Comparison of ENCODE assay signal across 9 cellular contexts in the genomic region with DNA sequence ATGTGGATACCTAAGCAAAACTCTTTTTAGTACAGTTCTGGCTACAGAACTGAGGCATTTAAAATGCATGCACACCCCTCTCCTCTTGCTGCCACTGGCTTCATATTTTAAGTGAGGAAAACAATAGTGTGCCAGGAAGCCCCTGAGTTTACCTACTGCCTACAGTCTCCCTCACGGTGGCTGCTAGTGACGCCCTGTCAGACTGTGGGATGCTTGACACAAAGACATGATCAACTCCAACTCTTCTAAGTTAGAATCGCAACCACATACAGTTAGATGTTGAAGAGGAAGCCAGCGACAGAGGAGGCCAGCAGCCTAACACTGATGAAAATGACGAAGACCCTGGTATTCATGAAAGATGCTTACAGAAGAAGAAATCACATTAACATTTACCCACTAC. TPM values are rescaled to one million over a fixed set of nuclear protein-coding genes. Genes with fewer than 3 reads are reported as not detected.
DNase-seq lines count a peak whose midpoint lies in the region; ATAC-seq and TF ChIP-seq lines count a peak whose summit lies in the region.
"Had no signal": no experiment of that assay in that cellular context is flagged by ENCODE, and none has a peak within 500 bp of the region (broad histone marks: within the 10 kb centered on the region; RNA-seq: fewer than 3 reads in every experiment).

No MANE protein-coding gene starts in this region.

- peak overlapping the region; percentile 90 for H3K4me2 ChIP-seq in OCI-LY1 (ENCODE audit: low read length)

- H3K9me2 ChIP-seq in OCI-LY1 (ENCODE audit: low read depth, low read length), result no peaks in the 10 kb centered on the region

- WGBS in ectodermal cell, 2 experiments, result 70 to 72% methylated on average over 5 of the region's 5 CpGs

- H3K4me1 Mint-ChIP-seq in CD4-positive, CD25-positive, alpha-beta regulatory T cell, result peaks cover 4 to 51% (median 25%) of the 10 kb centered on the region in 4 donors
- peaks cover 42% of the 10 kb centered on the region for H3K4me1 Mint-ChIP-seq in neural crest cell

- H3K36me3 Mint-ChIP-seq in CD4-positive, CD25-positive, alpha-beta regulatory T cell, result peaks cover 16% of the 10 kb centered on the region
- peaks cover 2% of the 10 kb centered on the region for H3K36me3 Mint-ChIP-seq in neural crest cell (ENCODE audit: low read depth)

- peak overlapping the region; percentile 87 to 96 (median 88) for H3K27ac Mint-ChIP-seq in CD4-positive, CD25-positive, alpha-beta regulatory T cell
- H3K27ac Mint-ChIP-seq in neural crest cell (ENCODE audit: unreplicated experiment), result peak overlapping the region; percentile 96

- no peaks in the 10 kb centered on the region for H3K27me3 ChIP-seq in CD4-positive, CD25-positive, alpha-beta regulatory T cell (ENCODE audit: control insufficient read depth, insufficient read depth, low read length)
- no peaks in the 10 kb centered on the region for H3K27me3 ChIP-seq in OCI-LY1 (ENCODE audit: insufficient read depth, low read length)
- H3K27me3 ChIP-seq in ectodermal cell (ENCODE audit: control insufficient read depth, insufficient read depth, low read length, poor library complexity, severe bottlenecking), result no peaks in the 10 kb centered on the region

- H3K9me3 ChIP-seq in CD4-positive, CD25-positive, alpha-beta regulatory T cell (ENCODE audit: control insufficient read depth in 2 of 2, low read length in 2 of 2), result no peaks in the 10 kb centered on the region
- H3K9me3 ChIP-seq in OCI-LY1 (ENCODE audit: low read length), result no peaks in the 10 kb centered on the region
- H3K9me3 ChIP-seq in ectodermal cell (ENCODE audit: control insufficient read depth, low read length), result no peaks in the 10 kb centered on the region

- DNase-seq in CD4-positive, CD25-positive, alpha-beta regulatory T cell, result peak in 1 of 3 donors; percentile 40
- DNase-seq in neural crest cell (ENCODE audit: low read depth, low spot score) (no peak), SIG-M5 (lab: John Stamatoyannopoulos, UW) (no peak), HUDEP-2 (lab: John Stamatoyannopoulos, UW; ENCODE audit: unreplicated experiment in 76 of 76) (no peak), SK-N-DZ (ENCODE audit: low spot score) (no peak)
- DNase-seq: NCI-H446 had no signal

- peak overlapping the region; percentile 94 for H3K4me3 ChIP-seq in CD4-positive, CD25-positive, alpha-beta regulatory T cell (ENCODE audit: low read depth, low read length)
- peak overlapping the region; percentile 80 for H3K4me3 ChIP-seq in OCI-LY1 (ENCODE audit: low read depth, low read length, poor library complexity, severe bottlenecking)
- H3K4me3 ChIP-seq in ectodermal cell (ENCODE audit: insufficient read depth, low read depth, low read length), result peak overlapping the region; percentile 95

- H3K36me3 ChIP-seq in CD4-positive, CD25-positive, alpha-beta regulatory T cell (ENCODE audit: control insufficient read depth, insufficient read depth, low read length), result peaks cover 14% of the 10 kb centered on the region
- H3K36me3 ChIP-seq in OCI-LY1 (ENCODE audit: insufficient read depth, low read length) (peaks cover 21% of the 10 kb centered on the region), ectodermal cell (ENCODE audit: control insufficient read depth, insufficient read depth, low read length) (peaks cover 10% of the 10 kb centered on the region)

- H3F3A ChIP-seq in OCI-LY1 (ENCODE audit: insufficient read depth, low read length), result no peaks in the 10 kb centered on the region

- peak overlapping the region; percentile 98 for H3K27ac ChIP-seq in CD4-positive, CD25-positive, alpha-beta regulatory T cell (ENCODE audit: insufficient read depth, low read length, poor library complexity, severe bottlenecking)
- H3K27ac ChIP-seq in OCI-LY1 (ENCODE audit: low read depth, low read length, poor library complexity, severe bottlenecking), result no peak overlapping the region
- no peak overlapping the region for H3K27ac ChIP-seq in ectodermal cell (ENCODE audit: insufficient read depth, low read depth, low read length, poor library complexity, severe bottlenecking)

- no peak for ATAC-seq in CD4-positive, CD25-positive, alpha-beta regulatory T cell (ENCODE audit: low read depth in 2 of 2)
- ATAC-seq in HG03280 (IDR thresholded peaks at IDR 0.05; ENCODE audit: unreplicated experiment), result no peak

- H3K9me3 Mint-ChIP-seq in CD4-positive, CD25-positive, alpha-beta regulatory T cell, result peaks cover 0 to 1% (median 0%) of the 10 kb centered on the region in 7 donors
- H3K9me3 Mint-ChIP-seq in neural crest cell, result no peaks in the 10 kb centered on the region

- peaks cover 36% of the 10 kb centered on the region for H3K4me1 ChIP-seq in CD4-positive, CD25-positive, alpha-beta regulatory T cell (ENCODE audit: control insufficient read depth, insufficient read depth, low read length, poor library complexity, severe bottlenecking)
- H3K4me1 ChIP-seq in OCI-LY1 (ENCODE audit: insufficient read depth, low read length, severe bottlenecking), result peaks cover 15% of the 10 kb centered on the region
- H3K4me1 ChIP-seq in ectodermal cell (ENCODE audit: control insufficient read depth, insufficient read depth, low read length), result peaks cover 11% of the 10 kb centered on the region

- TF ChIP-seq CTCF in OCI-LY1 (IDR thresholded peaks at IDR 0.05; ENCODE audit: low read length) (no peak), neural crest cell (conservative IDR thresholded peaks at IDR 0.05) (no peak)

- peak overlapping the region; percentile 81 for H3K9ac ChIP-seq in OCI-LY1 (ENCODE audit: low read length)

- peaks cover 8% of the 10 kb centered on the region for H3K27me3 Mint-ChIP-seq in CD4-positive, CD25-positive, alpha-beta regulatory T cell
- peaks cover 2% of the 10 kb centered on the region for H3K27me3 Mint-ChIP-seq in neural crest cell (ENCODE audit: low read depth)

- no peak overlapping the region for H2AFZ ChIP-seq in OCI-LY1 (ENCODE audit: low read length)

- H4K20me1 ChIP-seq in OCI-LY1 (ENCODE audit: insufficient read depth, low read length), result no peaks in the 10 kb centered on the region

- peak overlapping the region; percentile 86 to 98 (median 95) for H3K4me3 Mint-ChIP-seq in CD4-positive, CD25-positive, alpha-beta regulatory T cell
- peak overlapping the region; percentile 93 for H3K4me3 Mint-ChIP-seq in neural crest cell

- H3K79me2 ChIP-seq in OCI-LY1 (ENCODE audit: insufficient read depth, low read length), result peaks cover 38% of the 10 kb centered on the region

RNA-seq across cellular contexts. Expression of a gene that starts 1.3 kb away (rescaled TPM):
- 74.4 TPM for total RNA-seq in CD4-positive, CD25-positive, alpha-beta regulatory T cell
- polyA plus RNA-seq in CD4-positive, CD25-positive, alpha-beta regulatory T cell, result 10 to 100 TPM; 17.7 to 22.7 (median 21.1) TPM
- 42.6 TPM for polyA plus RNA-seq in ectodermal cell (2013, experiment 1 of 4)
- 50.8 TPM for polyA plus RNA-seq in ectodermal cell (2013, experiment 2 of 4)
- 32.5 TPM for polyA plus RNA-seq in ectodermal cell (2013, experiment 3 of 4)
- 40.2 TPM for polyA plus RNA-seq in ectodermal cell (2013, experiment 4 of 4)
- 77.2 and 79.4 TPM in 2 replicates for total RNA-seq in neural crest cell
- 15.0 and 17.1 TPM in 2 replicates for polyA plus RNA-seq in SK-N-DZ (2014; cell fraction: cytosol; rRNA removed)
- 27.2 and 62.2 TPM in 2 replicates for polyA plus RNA-seq in SK-N-DZ (2014; cell fraction: nucleus; rRNA removed)

RNA-seq across cellular contexts. Expression of a gene that starts 41.9 kb away (rescaled TPM):
- total RNA-seq in CD4-positive, CD25-positive, alpha-beta regulatory T cell, result 30.3 TPM
- 1 to 10 TPM; 1.9 to 4.4 (median 2.3) TPM for polyA plus RNA-seq in CD4-positive, CD25-positive, alpha-beta regulatory T cell
- 22.8 TPM for polyA plus RNA-seq in ectodermal cell (2013, experiment 1 of 4)
- 19.1 TPM for polyA plus RNA-seq in ectodermal cell (2013, experiment 2 of 4)
- polyA plus RNA-seq in ectodermal cell (2013, experiment 3 of 4), result 20.5 TPM
- polyA plus RNA-seq in ectodermal cell (2013, experiment 4 of 4), result 23.1 TPM
- total RNA-seq in neural crest cell, result 28.7 and 29.6 TPM in 2 replicates
- 11.3 and 19.1 TPM in 2 replicates for polyA plus RNA-seq in SK-N-DZ (2014; cell fraction: cytosol; rRNA removed)
- 72.5 and 75.4 TPM in 2 replicates for polyA plus RNA-seq in SK-N-DZ (2014; cell fraction: nucleus; rRNA removed)
